In genomic region chr2:64049633-64050220, GRCh38 we compare ENCODE assay signal across 8 cellular contexts. TPM values are rescaled to one million over a fixed set of nuclear protein-coding genes. Genes with fewer than 3 reads are reported as not detected.
DNase-seq lines count a peak whose midpoint lies in the region; ATAC-seq, FAIRE-seq and TF ChIP-seq lines count a peak whose summit lies in the region.

No MANE protein-coding gene starts in this region.

- no peaks in the 10 kb centered on the region for H3K36me3 ChIP-seq in kidney (ENCODE audit: control insufficient read depth in 1 of 2, insufficient read depth in 2 of 2, low read length in 2 of 2)

- H3K4me3 ChIP-seq in WI38 (ENCODE audit: low read depth, low read length): no peak overlapping the region
- H3K4me3 ChIP-seq in kidney (ENCODE audit: low read length in 2 of 2): no peak overlapping the region

- H3K9ac ChIP-seq in kidney (ENCODE audit: low read length in 2 of 2): no peak overlapping the region

- no peak overlapping the region for H3K27ac ChIP-seq in kidney (ENCODE audit: low read depth in 2 of 2, low read length in 2 of 2)

- intact Hi-C loops in kidney (cut with DNase I): loop anchor here (10.0 kb wide), 1 partner anchor 265 kb away; no protein-coding TSS in a partner anchor

- DNase-seq in AG08395 (ENCODE audit: low spot score) (peak; percentile 71), NCI-H2196 (lab: John Stamatoyannopoulos, UW; ENCODE audit: unreplicated experiment) (peak; percentile 41), T47D (ENCODE audit: low read depth in 1 of 2, low spot score in 1 of 2) (peak; percentile 41 to 74), kidney (peak; percentile 37)
- DNase-seq in stimulated activated CD4-positive, alpha-beta T cell treated with anti-CD3 and anti-CD28 coated beads, Interleukin-4, amount 100 ng/mL, for 1 hour: peak; percentile 56

- peaks cover 0 to 3% of the 10 kb centered on the region in 2 donors for H3K4me1 ChIP-seq in kidney (ENCODE audit: control insufficient read depth in 1 of 2, insufficient read depth in 1 of 2, low read depth in 1 of 2, low read length in 2 of 2)

- H3K9me3 ChIP-seq in kidney (ENCODE audit: control insufficient read depth in 1 of 2, low read length in 2 of 2): no peaks in the 10 kb centered on the region

- ATAC-seq in GM18858 (IDR thresholded peaks at IDR 0.05; ENCODE audit: unreplicated experiment): peak; percentile 81
- peak; percentile 78 for ATAC-seq in HG03095 (IDR thresholded peaks at IDR 0.05; ENCODE audit: unreplicated experiment)

- peak; percentile 89 for FAIRE-seq in kidney (lab: Jason Lieb, UNC)

- peak; percentile 77 for TF ChIP-seq CTCF in WI38 (IDR thresholded peaks at IDR 0.05; ENCODE audit: low read depth, low read length)
- TF ChIP-seq CTCF in kidney (IDR thresholded peaks at IDR 0.05; ENCODE audit: borderline replicate concordance, extremely low read depth, insufficient read depth): peak; percentile 89

- in situ Hi-C loops in T47D (cut with HindIII; ENCODE audit: low pct_unique_long_range_greater_than_20kb, low sequenced_read_pairs): no loop called here

RNA-seq across cellular contexts. Expression of gene VPS54, which starts 30.5 kb away (rescaled TPM):
- total RNA-seq in kidney: 25.0 TPM
- 17.4 TPM for polyA plus RNA-seq in kidney (ENCODE audit: insufficient read depth, low read depth, low replicate concordance)
